ENCODE assay signal across 28 cellular contexts in the genomic region with DNA sequence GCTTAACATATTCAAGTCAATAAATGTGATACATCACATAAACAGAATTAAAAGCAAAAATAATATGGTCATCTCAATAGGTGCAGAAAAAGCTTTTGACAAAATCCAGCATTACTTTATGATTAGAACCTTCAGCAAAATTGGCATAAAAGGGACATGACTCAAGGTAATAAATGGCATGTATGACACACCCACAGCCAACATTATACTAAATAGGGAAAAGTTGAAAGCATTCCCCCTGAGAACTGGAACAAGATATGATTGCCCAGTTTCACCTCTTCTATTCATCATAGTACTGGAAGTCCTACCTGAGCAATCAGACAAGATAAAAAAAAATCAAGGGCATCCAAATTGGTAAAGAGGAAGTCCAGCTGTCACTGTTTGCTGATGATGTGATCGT.
"Had no signal": no experiment of that assay in that cellular context is flagged by ENCODE, and none has a peak within 500 bp of the region (broad histone marks: within the 10 kb centered on the region; RNA-seq: fewer than 3 reads in every experiment).

No MANE protein-coding gene starts in this region.

- H3K27me3 Mint-ChIP-seq: stimulated activated naive B cell treated with anti-CD40 and anti-IgM and Interleukin-4, amounts not matched to agents 10 μg/mL and 1 μg/mL and 100 μg/mL, for 72 hours; stimulated activated naive CD8-positive, alpha-beta T cell treated with anti-CD3 and anti-CD28 coated beads, Interleukin-15, amount 100 ng/mL, for 72 hours; type B pancreatic cell had no signal

- H3K27ac ChIP-seq: stomach, suprapubic skin, testis, thoracic aorta, thyroid gland, tibial artery, tibial nerve, transverse colon, upper lobe of left lung, upper lobe of right lung, uterus, vagina had no signal

- H3K4me3 ChIP-seq: stomach, suprapubic skin, testis, thoracic aorta, thyroid gland, tibial artery, tibial nerve, transverse colon, upper lobe of left lung, upper lobe of right lung, uterus, vagina had no signal

- H3K4me1 ChIP-seq: stomach, suprapubic skin, testis, thyroid gland, tibial artery, tibial nerve, transverse colon, upper lobe of left lung, upper lobe of right lung, uterus, vagina had no signal

- H3K4me3 Mint-ChIP-seq: stimulated activated effector memory CD8-positive, alpha-beta T cell treated with anti-CD3 and anti-CD28 coated beads, Interleukin-12 subunit alpha, Interleukin-12 subunit beta, amount 100 ng/mL, for 72 hours; stimulated activated memory B cell treated with anti-CD40 and anti-IgM and Interleukin-4, amounts not matched to agents 10 μg/mL and 1 μg/mL and 100 μg/mL, for 72 hours; stimulated activated naive B cell treated with anti-CD40 and anti-IgM and Interleukin-4, amounts not matched to agents 10 μg/mL and 1 μg/mL and 100 μg/mL, for 72 hours; stimulated activated naive CD8-positive, alpha-beta T cell treated with anti-CD3 and anti-CD28 coated beads, Interleukin-15, amount 100 ng/mL, for 72 hours; stimulated activated naive CD8-positive, alpha-beta T cell treated with anti-CD3 and anti-CD28 coated beads, Interleukin-15, Interleukin-2, amounts not matched to agents 100 ng/mL and 50 ng/mL, for 24 hours; type B pancreatic cell had no signal

- H3K9me3 Mint-ChIP-seq: stimulated activated memory B cell treated with anti-CD40 and anti-IgM and Interleukin-4, amounts not matched to agents 10 μg/mL and 1 μg/mL and 100 μg/mL, for 72 hours; stimulated activated naive CD8-positive, alpha-beta T cell treated with anti-CD3 and anti-CD28 coated beads, Interleukin-15, amount 100 ng/mL, for 72 hours; stimulated activated naive CD8-positive, alpha-beta T cell treated with anti-CD3 and anti-CD28 coated beads, Interleukin-15, Interleukin-2, amounts not matched to agents 100 ng/mL and 50 ng/mL, for 24 hours; type B pancreatic cell had no signal

- H3K9me3 ChIP-seq: stomach, suprapubic skin, testis, thoracic aorta, thyroid gland, tibial artery, tibial nerve, transverse colon, upper lobe of left lung, upper lobe of right lung, uterus, vagina had no signal

- DNase-seq: stimulated activated CD4-positive, alpha-beta T cell treated with anti-CD3 and anti-CD28 coated beads, Interleukin-2, amount 100 ng/mL, for 48 hours; stimulated activated CD4-positive, alpha-beta T cell treated with anti-CD3 and anti-CD28 coated beads, Interleukin-4, amount 100 ng/mL, for 1 hour; stimulated activated CD4-positive, alpha-beta T cell treated with anti-CD3 and anti-CD28 coated beads, Interleukin-4, amount 100 ng/mL, for 24 hours; stimulated activated CD4-positive, alpha-beta T cell treated with anti-CD3 and anti-CD28 coated beads, Interleukin-4, amount 100 ng/mL, for 4 hours; stimulated activated CD8-positive, alpha-beta memory T cell treated with anti-CD3 and anti-CD28 coated beads, Interleukin-4, amount 100 ng/mL, for 48 hours; stimulated activated naive B cell treated with anti-CD40 and anti-IgM and Interleukin-4, amounts not matched to agents 10 μg/mL and 1 μg/mL and 100 μg/mL, for 72 hours; stimulated activated naive CD4-positive, alpha-beta T cell; stimulated activated naive CD4-positive, alpha-beta T cell treated with Interleukin-2 at 50 U/mL for 16 hours; stimulated activated naive CD8-positive, alpha-beta T cell treated with anti-CD3 and anti-CD28 coated beads, Interleukin-15, amount 100 ng/mL, for 72 hours; stimulated activated naive CD8-positive, alpha-beta T cell treated with anti-CD3 and anti-CD28 coated beads, Interleukin-15, Interleukin-2, amounts not matched to agents 100 U/mL and 50 U/mL, for 24 hours; stomach; substantia nigra; testis; thyroid gland; tibial artery; transverse colon; trophoblast cell; upper lobe of left lung; upper lobe of right lung; uterus had no signal

- H3K27me3 ChIP-seq: stomach, suprapubic skin, testis, thyroid gland, tibial artery, tibial nerve, transverse colon, upper lobe of left lung, upper lobe of right lung, uterus, vagina had no signal

- ATAC-seq: stimulated activated effector memory CD8-positive, alpha-beta T cell treated with anti-CD3 and anti-CD28 coated beads, Interleukin-12 subunit alpha, Interleukin-12 subunit beta, amount 100 ng/mL, for 72 hours; stimulated activated memory B cell treated with anti-CD40 and anti-IgM and Interleukin-4, amounts not matched to agents 10 μg/mL and 1 μg/mL and 100 μg/mL, for 72 hours; stimulated activated naive B cell treated with anti-CD40 and anti-IgM and Interleukin-4, amounts not matched to agents 10 μg/mL and 1 μg/mL and 100 μg/mL, for 72 hours; stimulated activated naive CD8-positive, alpha-beta T cell treated with anti-CD3 and anti-CD28 coated beads, Interleukin-15, amount 100 ng/mL, for 72 hours; stimulated activated naive CD8-positive, alpha-beta T cell treated with anti-CD3 and anti-CD28 coated beads, Interleukin-15, Interleukin-2, amounts not matched to agents 100 U/mL and 50 U/mL, for 24 hours; upper lobe of right lung had no signal

- H3K27ac Mint-ChIP-seq: stimulated activated effector memory CD8-positive, alpha-beta T cell treated with anti-CD3 and anti-CD28 coated beads, Interleukin-12 subunit alpha, Interleukin-12 subunit beta, amount 100 ng/mL, for 72 hours; stimulated activated memory B cell treated with anti-CD40 and anti-IgM and Interleukin-4, amounts not matched to agents 10 μg/mL and 1 μg/mL and 100 μg/mL, for 72 hours; stimulated activated naive B cell treated with anti-CD40 and anti-IgM and Interleukin-4, amounts not matched to agents 10 μg/mL and 1 μg/mL and 100 μg/mL, for 72 hours; stimulated activated naive CD8-positive, alpha-beta T cell treated with anti-CD3 and anti-CD28 coated beads, Interleukin-15, amount 100 ng/mL, for 72 hours; stimulated activated naive CD8-positive, alpha-beta T cell treated with anti-CD3 and anti-CD28 coated beads, Interleukin-15, Interleukin-2, amounts not matched to agents 100 ng/mL and 50 ng/mL, for 24 hours; type B pancreatic cell had no signal

- H3K4me1 Mint-ChIP-seq: stimulated activated effector memory CD8-positive, alpha-beta T cell treated with anti-CD3 and anti-CD28 coated beads, Interleukin-12 subunit alpha, Interleukin-12 subunit beta, amount 100 ng/mL, for 72 hours; stimulated activated memory B cell treated with anti-CD40 and anti-IgM and Interleukin-4, amounts not matched to agents 10 μg/mL and 1 μg/mL and 100 μg/mL, for 72 hours; stimulated activated naive B cell treated with anti-CD40 and anti-IgM and Interleukin-4, amounts not matched to agents 10 μg/mL and 1 μg/mL and 100 μg/mL, for 72 hours; stimulated activated naive CD8-positive, alpha-beta T cell treated with anti-CD3 and anti-CD28 coated beads, Interleukin-15, amount 100 ng/mL, for 72 hours had no signal

- H3K36me3 ChIP-seq: stomach, suprapubic skin, thoracic aorta, thyroid gland, tibial artery, tibial nerve, transverse colon, upper lobe of left lung, upper lobe of right lung, uterus, vagina had no signal

- H3K36me3 Mint-ChIP-seq: stimulated activated effector memory CD8-positive, alpha-beta T cell treated with anti-CD3 and anti-CD28 coated beads, Interleukin-12 subunit alpha, Interleukin-12 subunit beta, amount 100 ng/mL, for 72 hours; stimulated activated memory B cell treated with anti-CD40 and anti-IgM and Interleukin-4, amounts not matched to agents 10 μg/mL and 1 μg/mL and 100 μg/mL, for 72 hours; stimulated activated naive B cell treated with anti-CD40 and anti-IgM and Interleukin-4, amounts not matched to agents 10 μg/mL and 1 μg/mL and 100 μg/mL, for 72 hours; type B pancreatic cell had no signal
